In genomic region chr1:119918301-119918700, GRCh38 we compare ENCODE assay signal across 33 cellular contexts. TPM values are rescaled to one million over a fixed set of nuclear protein-coding genes. Genes with fewer than 3 reads are reported as not detected.
"Had no signal": no experiment of that assay in that cellular context is flagged by ENCODE, and none has a peak within 500 bp of the region (broad histone marks: within the 10 kb centered on the region; RNA-seq: fewer than 3 reads in every experiment).

No MANE protein-coding gene starts in this region.

- H3K4me3 ChIP-seq: colonic mucosa, esophagus squamous epithelium, gastrocnemius medialis, heart right ventricle, left lung, lower lobe of right lung, mucosa of descending colon had no signal

- H3K9me3 ChIP-seq: colonic mucosa, esophagus squamous epithelium, gastrocnemius medialis, heart right ventricle, left lung, lower lobe of right lung, mucosa of descending colon had no signal

- DNase-seq: colonic mucosa; cortex of kidney; effector CD8-positive, alpha-beta T cell; effector memory CD8-positive, alpha-beta T cell; endodermal cell; erythroblast; esophagus squamous epithelium; foreskin fibroblast; foreskin melanocyte; gastrocnemius medialis; glutamatergic neuron; head of caudate nucleus; heart right ventricle; hippocampal formation; left cardiac atrium; left lung; left ventricle myocardium superior; lower lobe of right lung; mucosa of descending colon; naive B cell had no signal

- FAIRE-seq: endometrium, islet of Langerhans, keratinocyte had no signal

- H3K27ac ChIP-seq: colonic mucosa, esophagus squamous epithelium, gastrocnemius medialis, heart right ventricle, left lung, lower lobe of right lung had no signal

- H3K27ac Mint-ChIP-seq: dendritic cell treated with granulocyte-macrophage colony-stimulating factor and Interleukin-4, amounts not matched to agents 40 ng/mL and 50 ng/mL, for 4 days; endodermal cell; mesothelial cell of epicardium had no signal

- H3K27me3 ChIP-seq: colonic mucosa, esophagus squamous epithelium, gastrocnemius medialis, heart right ventricle, left lung had no signal

- ATAC-seq: effector memory CD8-positive, alpha-beta T cell; esophagus mucosa; gastrocnemius medialis; heart right ventricle; left cardiac atrium; left lung; left ventricle myocardium superior; lower lobe of right lung; mucosa of descending colon had no signal

- H3K4me1 Mint-ChIP-seq: mesothelial cell of epicardium had no signal

- H3K4me1 ChIP-seq: colonic mucosa, esophagus squamous epithelium, gastrocnemius medialis, heart right ventricle, left lung, lower lobe of right lung had no signal

- H3K9me3 Mint-ChIP-seq: dendritic cell treated with granulocyte-macrophage colony-stimulating factor and Interleukin-4, amounts not matched to agents 40 ng/mL and 50 ng/mL, for 4 days; effector memory CD8-positive, alpha-beta T cell; endodermal cell; mesothelial cell of epicardium; naive B cell had no signal

- H3K4me3 Mint-ChIP-seq: dendritic cell treated with granulocyte-macrophage colony-stimulating factor and Interleukin-4, amounts not matched to agents 40 ng/mL and 50 ng/mL, for 4 days; effector memory CD8-positive, alpha-beta T cell; endodermal cell; mesothelial cell of epicardium; naive B cell had no signal

- H3K27me3 Mint-ChIP-seq: dendritic cell treated with granulocyte-macrophage colony-stimulating factor and Interleukin-4, amounts not matched to agents 40 ng/mL and 50 ng/mL, for 4 days; effector memory CD8-positive, alpha-beta T cell; naive B cell had no signal

RNA-seq across cellular contexts. Expression of gene ADAM30, which starts 22.0 kb away (rescaled TPM):
- total RNA-seq: colonic mucosa, dermis microvascular lymphatic vessel endothelial cell, endodermal cell, esophagus mucosa, esophagus squamous epithelium, gastrocnemius medialis, glomerular endothelial cell, heart right ventricle, kidney epithelial cell, left cardiac atrium, left lung, left ventricle myocardium superior, lower leg skin, lower lobe of right lung, lung microvascular endothelial cell, mesenteric fat pad, mucosa of descending colon, myocyte had no signal
- polyA plus RNA-seq: heart right ventricle, keratinocyte had no signal
